ENCODE assay signal across 8 cellular contexts in genomic region chr4:48270516-48270897, GRCh38. TPM values are rescaled to one million over a fixed set of nuclear protein-coding genes. Genes with fewer than 3 reads are reported as not detected.
DNase-seq lines count a peak whose midpoint lies in the region; ATAC-seq and TF ChIP-seq lines count a peak whose summit lies in the region.

No MANE protein-coding gene starts in this region.

- peaks cover 3% of the 10 kb centered on the region for H3K27me3 ChIP-seq in CD4-positive, CD25-positive, alpha-beta regulatory T cell (ENCODE audit: control insufficient read depth, insufficient read depth, low read length)
- no peaks in the 10 kb centered on the region for H3K27me3 ChIP-seq in effector memory CD4-positive, alpha-beta T cell (replicated peaks; ENCODE audit: control insufficient read depth, insufficient read depth, low read length, poor library complexity, severe bottlenecking)

- no peak for DNase-seq in CD4-positive, CD25-positive, alpha-beta regulatory T cell
- no peak for DNase-seq in NB4 (ENCODE audit: low read depth)
- DNase-seq in effector memory CD4-positive, alpha-beta T cell: no peak
- DNase-seq in activated CD8-positive, alpha-beta memory T cell treated with anti-CD3 and anti-CD28 coated beads, Interleukin-2, amount 50 U/mL, for 48 hours: no peak
- no peak for DNase-seq in left lobe of liver (ENCODE audit: low spot score)
- no peak for DNase-seq in activated CD4-positive, CD25-positive, alpha-beta regulatory T cell (lab: John Stamatoyannopoulos, UW)

- no peaks in the 10 kb centered on the region for H3K36me3 Mint-ChIP-seq in CD4-positive, CD25-positive, alpha-beta regulatory T cell
- no peaks in the 10 kb centered on the region for H3K36me3 Mint-ChIP-seq in nephron (ENCODE audit: low read depth)

- TF ChIP-seq POLR2A in NB4 (IDR thresholded peaks at IDR 0.05; ENCODE audit: extremely low read depth, insufficient read length): no peak

- H3K4me3 ChIP-seq in CD4-positive, CD25-positive, alpha-beta regulatory T cell (ENCODE audit: low read depth, low read length): peak overlapping the region; percentile 62
- H3K4me3 ChIP-seq in NB4 (ENCODE audit: low read depth, low read length): peak overlapping the region; percentile 76
- H3K4me3 ChIP-seq in effector memory CD4-positive, alpha-beta T cell (ENCODE audit: insufficient read depth, low read depth, low read length, poor library complexity, severe bottlenecking): peak overlapping the region; percentile 86

- peaks cover 12% of the 10 kb centered on the region for H3K4me1 ChIP-seq in CD4-positive, CD25-positive, alpha-beta regulatory T cell (ENCODE audit: control insufficient read depth, insufficient read depth, low read length, poor library complexity, severe bottlenecking)
- H3K4me1 ChIP-seq in effector memory CD4-positive, alpha-beta T cell (ENCODE audit: control insufficient read depth, insufficient read depth, low read length, poor library complexity, severe bottlenecking): no peaks in the 10 kb centered on the region

- H3K4me3 Mint-ChIP-seq in CD4-positive, CD25-positive, alpha-beta regulatory T cell: peak overlapping the region; percentile 91 to 98 (median 96)
- peak overlapping the region; percentile 86 to 94 (median 91) for H3K4me3 Mint-ChIP-seq in nephron

- peaks cover 0 to 26% (median 17%) of the 10 kb centered on the region in 4 donors for H3K4me1 Mint-ChIP-seq in CD4-positive, CD25-positive, alpha-beta regulatory T cell
- no peaks in the 10 kb centered on the region for H3K4me1 Mint-ChIP-seq in nephron

- H3K27ac ChIP-seq in CD4-positive, CD25-positive, alpha-beta regulatory T cell (ENCODE audit: insufficient read depth, low read length, poor library complexity, severe bottlenecking): peak overlapping the region; percentile 25
- peak overlapping the region; percentile 49 for H3K27ac ChIP-seq in effector memory CD4-positive, alpha-beta T cell (ENCODE audit: insufficient read depth, low read length, poor library complexity, severe bottlenecking)

- peaks cover 28% of the 10 kb centered on the region for H3K27me3 Mint-ChIP-seq in CD4-positive, CD25-positive, alpha-beta regulatory T cell
- peaks cover 19% of the 10 kb centered on the region for H3K27me3 Mint-ChIP-seq in nephron (ENCODE audit: low read depth)

- TF ChIP-seq CTCF in NB4 (IDR thresholded peaks at IDR 0.05; ENCODE audit: low read depth, low read length): no peak
- TF ChIP-seq CTCF in nephron (IDR thresholded peaks at IDR 0.05; ENCODE audit: unreplicated experiment in 3 of 3): no peak

- no peaks in the 10 kb centered on the region for H3K36me3 ChIP-seq in CD4-positive, CD25-positive, alpha-beta regulatory T cell (ENCODE audit: control insufficient read depth, insufficient read depth, low read length)
- H3K36me3 ChIP-seq in effector memory CD4-positive, alpha-beta T cell (ENCODE audit: control insufficient read depth, insufficient read depth, low read length): no peaks in the 10 kb centered on the region

- ATAC-seq in CD4-positive, CD25-positive, alpha-beta regulatory T cell (ENCODE audit: low read depth in 2 of 2): no peak
- ATAC-seq in HG03571 (IDR thresholded peaks at IDR 0.05; ENCODE audit: unreplicated experiment): no peak
- no peak for ATAC-seq in left lobe of liver

- no peaks in the 10 kb centered on the region for H3K9me3 ChIP-seq in CD4-positive, CD25-positive, alpha-beta regulatory T cell (ENCODE audit: control insufficient read depth in 2 of 2, low read length in 2 of 2)
- no peaks in the 10 kb centered on the region for H3K9me3 ChIP-seq in effector memory CD4-positive, alpha-beta T cell (ENCODE audit: control insufficient read depth, low read length)

- H3K27ac Mint-ChIP-seq in CD4-positive, CD25-positive, alpha-beta regulatory T cell: peak overlapping the region in 2 of 3 donors; percentile 56 to 65
- H3K27ac Mint-ChIP-seq in nephron: peak overlapping the region in 2 of 3 experiments; percentile 63 to 73

- no peaks in the 10 kb centered on the region for H3K9me3 Mint-ChIP-seq in CD4-positive, CD25-positive, alpha-beta regulatory T cell
- H3K9me3 Mint-ChIP-seq in nephron: peaks cover 5% of the 10 kb centered on the region

RNA-seq across cellular contexts. Expression of gene TEC, which starts 0.9 kb away (rescaled TPM):
- 3.0 TPM for total RNA-seq in CD4-positive, CD25-positive, alpha-beta regulatory T cell
- polyA plus RNA-seq in CD4-positive, CD25-positive, alpha-beta regulatory T cell: 1 to 10 TPM in 3 of 4 donors, under 1 TPM in 1; 0.17 to 1.2 (median 1.2) TPM
- total RNA-seq in left lobe of liver: 3.2 TPM
